ENCODE assay signal across 8 cellular contexts in genomic region chr14:60248697-60249314, GRCh38. TPM values are rescaled to one million over a fixed set of nuclear protein-coding genes. Genes with fewer than 3 reads are reported as not detected.
DNase-seq lines count a peak whose midpoint lies in the region; ATAC-seq and TF ChIP-seq lines count a peak whose summit lies in the region.

TSS of gene PPM1A (plus strand) at chr14:60249221. CDS start at chr14:60282704, 33,483 bp downstream.

- H3K4me3 ChIP-seq in GM12875 (ENCODE audit: low read depth, low read length) (peak within 1 kb of the TSS; percentile 84), cardiac muscle cell (peak within 1 kb of the TSS; percentile 93), parathyroid adenoma (ENCODE audit: low read depth, low read length) (peak within 1 kb of the TSS; percentile 83), tibial artery (peak within 1 kb of the TSS; percentile 69 to 98)

- peak within 1 kb of the TSS; percentile 92 for H3K9ac ChIP-seq in parathyroid adenoma

- H3K4me1 ChIP-seq in cardiac muscle cell (ENCODE audit: low read depth) (peaks cover 29% of the 10 kb centered on the region), parathyroid adenoma (peaks cover 12% of the 10 kb centered on the region), tibial artery (peaks cover 0 to 37% (median 25%) of the 10 kb centered on the region in 4 donors)

- H3K27ac ChIP-seq in cardiac muscle cell (peak within 1 kb of the TSS; percentile 99), parathyroid adenoma (peak within 1 kb of the TSS; percentile 98), tibial artery (peak within 1 kb of the TSS; percentile 96 to 98)

- no peaks in the 10 kb centered on the region for H3K9me3 Mint-ChIP-seq in activated naive CD8-positive, alpha-beta T cell treated with anti-CD3 and anti-CD28 coated beads, Interleukin-2, amount 50 U/mL, for 24 hours

- intact Hi-C loops in tibial artery (cut with DNase I; ENCODE audit: low total_unique reads): loop anchor here (10.0 kb wide), 2 partner anchors 84 to 154 kb away; partner anchors contain the start of genes DHRS7 and PCNX4

- DNase-seq in NCI-H1436 (lab: John Stamatoyannopoulos, UW) (peak; percentile 91), SW480 (ENCODE audit: low spot score) (peak; percentile 93), cardiac muscle cell (ENCODE audit: low read depth in 1 of 2, low spot score in 1 of 2) (peak; percentile 96 to 97), tibial artery (peak; percentile 93 to 97)
- DNase-seq in activated naive CD8-positive, alpha-beta T cell treated with anti-CD3 and anti-CD28 coated beads, Interleukin-2, amount 50 U/mL, for 24 hours: peak; percentile 95

- no peaks in the 10 kb centered on the region for H3K27me3 Mint-ChIP-seq in activated naive CD8-positive, alpha-beta T cell treated with anti-CD3 and anti-CD28 coated beads, Interleukin-2, amount 50 U/mL, for 24 hours

- ATAC-seq in HG02763 (IDR thresholded peaks at IDR 0.05; ENCODE audit: unreplicated experiment): peak; percentile 73
- ATAC-seq in activated naive CD8-positive, alpha-beta T cell treated with anti-CD3 and anti-CD28 coated beads, Interleukin-2, amount 50 U/mL, for 24 hours: peak; percentile 76

- H3K9me3 ChIP-seq in cardiac muscle cell (ENCODE audit: low read depth) (no peaks in the 10 kb centered on the region), parathyroid adenoma (ENCODE audit: control insufficient read depth, low read length) (no peaks in the 10 kb centered on the region), tibial artery (no peaks in the 10 kb centered on the region)

- peak within 1 kb of the TSS; percentile 94 for H3K4me2 ChIP-seq in parathyroid adenoma (ENCODE audit: low read length)

- H3K27me3 ChIP-seq in cardiac muscle cell: no peaks in the 10 kb centered on the region
- H3K27me3 ChIP-seq in parathyroid adenoma (ENCODE audit: control insufficient read depth, insufficient read depth, low read length): no peaks in the 10 kb centered on the region
- H3K27me3 ChIP-seq in tibial artery: no peaks in the 10 kb centered on the region

- peak within 1 kb of the TSS; percentile 99 for H3K27ac Mint-ChIP-seq in activated naive CD8-positive, alpha-beta T cell treated with anti-CD3 and anti-CD28 coated beads, Interleukin-2, amount 50 U/mL, for 24 hours

- H3K4me1 Mint-ChIP-seq in activated naive CD8-positive, alpha-beta T cell treated with anti-CD3 and anti-CD28 coated beads, Interleukin-2, amount 50 U/mL, for 24 hours: peaks cover 58% of the 10 kb centered on the region

- H2AFZ ChIP-seq in parathyroid adenoma: peak within 1 kb of the TSS; percentile 98

- peak within 1 kb of the TSS; percentile 88 for H3K4me3 Mint-ChIP-seq in activated naive CD8-positive, alpha-beta T cell treated with anti-CD3 and anti-CD28 coated beads, Interleukin-2, amount 50 U/mL, for 24 hours

- H3K36me3 Mint-ChIP-seq in activated naive CD8-positive, alpha-beta T cell treated with anti-CD3 and anti-CD28 coated beads, Interleukin-2, amount 50 U/mL, for 24 hours (ENCODE audit: low read depth): peaks cover 5% of the 10 kb centered on the region

- peaks cover 7% of the 10 kb centered on the region for H3K79me2 ChIP-seq in parathyroid adenoma

- no peak for TF ChIP-seq CTCF in GM12875 (IDR thresholded peaks at IDR 0.05; ENCODE audit: borderline replicate concordance, insufficient read depth, low read depth, low read length)
- TF ChIP-seq CTCF in cardiac muscle cell (IDR thresholded peaks at IDR 0.05; ENCODE audit: low read depth, low read length): no peak
- TF ChIP-seq CTCF in parathyroid adenoma (IDR thresholded peaks at IDR 0.05): no peak
- TF ChIP-seq CTCF in tibial artery (IDR thresholded peaks at IDR 0.05): no peak

- H3K36me3 ChIP-seq in cardiac muscle cell (no peaks in the 10 kb centered on the region), parathyroid adenoma (ENCODE audit: control insufficient read depth, insufficient read depth, low read length) (no peaks in the 10 kb centered on the region), tibial artery (no peaks in the 10 kb centered on the region)

RNA-seq across cellular contexts. Expression of gene PPM1A, which starts in this region (rescaled TPM):
- total RNA-seq in cardiac muscle cell: 19.6 and 20.8 TPM in 2 replicates
- 22.3 and 24.1 TPM in 2 replicates for polyA plus RNA-seq in cardiac muscle cell

Comparison
In these comparisons a context has a peak if more than half of its experiments do, and no peak if none do; other contexts are left out.
1. Peak in every context shown above with its lines: DNase-seq, ATAC-seq, H3K4me3 ChIP-seq and H3K27ac ChIP-seq.